8 cellular contexts compared by ENCODE assay signal in genomic region chr16:30698816-30699614, GRCh38. TPM values are rescaled to one million over a fixed set of nuclear protein-coding genes. Genes with fewer than 3 reads are reported as not detected.
DNase-seq lines count a peak whose midpoint lies in the region; ATAC-seq and TF ChIP-seq lines count a peak whose summit lies in the region.

SRCAP (plus strand) TSS chr16:30699171; CDS start chr16:30700825, 1,654 bp downstream.

- no peaks in the 10 kb centered on the region for H3K9me3 Mint-ChIP-seq in activated CD4-positive, alpha-beta T cell treated with anti-CD3 and anti-CD28 coated beads for 36 hours (ENCODE audit: low read depth)
- H3K9me3 Mint-ChIP-seq in chondrocyte (ENCODE audit: low read depth): no peaks in the 10 kb centered on the region

- peak; percentile 75 for TF ChIP-seq POLR2A in GM18951 (IDR thresholded peaks at IDR 0.05; ENCODE audit: extremely low read depth, insufficient read depth, insufficient read length)

- peaks cover 29% of the 10 kb centered on the region for H3K4me1 Mint-ChIP-seq in activated CD4-positive, alpha-beta T cell treated with anti-CD3 and anti-CD28 coated beads for 36 hours
- H3K4me1 Mint-ChIP-seq in chondrocyte (ENCODE audit: low read depth): peaks cover 23% of the 10 kb centered on the region

- H3K4me3 ChIP-seq in AG09309 (ENCODE audit: control insufficient read depth, low read depth, low read length) (peak within 1 kb of the TSS; percentile 82), kidney epithelial cell (ENCODE audit: low read depth, low read length) (peak within 1 kb of the TSS; percentile 99)

- peaks cover 3% of the 10 kb centered on the region for H3K36me3 ChIP-seq in kidney epithelial cell (ENCODE audit: control insufficient read depth, insufficient read depth, low read length)

- DNase-seq in AG09309 (ENCODE audit: low read depth): no peak
- peak; percentile 82 for DNase-seq in NCI-H345 treated with DMSO at 0.1 percent for 48 hours (lab: John Stamatoyannopoulos, UW; ENCODE audit: unreplicated experiment)
- peak; percentile 93 for DNase-seq in activated CD4-positive, alpha-beta T cell treated with anti-CD3 and anti-CD28 coated beads for 36 hours
- no peak for DNase-seq in chondrocyte (ENCODE audit: low spot score)
- no peak for DNase-seq in kidney epithelial cell (ENCODE audit: low read depth)
- peak; percentile 65 to 82 for DNase-seq in stimulated activated CD4-positive, alpha-beta T cell treated with anti-CD3 and anti-CD28 coated beads, Interleukin-15, amount 100 ng/mL, for 1 hour (ENCODE audit: low read depth in 1 of 2, low spot score in 1 of 2)

- peak within 1 kb of the TSS; percentile 96 for H3K4me3 Mint-ChIP-seq in activated CD4-positive, alpha-beta T cell treated with anti-CD3 and anti-CD28 coated beads for 36 hours
- H3K4me3 Mint-ChIP-seq in chondrocyte (ENCODE audit: unreplicated experiment): peak within 1 kb of the TSS; percentile 88

- H3K27me3 ChIP-seq in kidney epithelial cell (ENCODE audit: control insufficient read depth, insufficient read depth, low read length): no peaks in the 10 kb centered on the region

- intact Hi-C loops in activated CD4-positive, alpha-beta T cell treated with anti-CD3 and anti-CD28 coated beads for 36 hours (cut with DNase I, micrococcal nuclease): loop anchor here (1.0 to 5.0 kb wide), 29 partner anchors 16 to 760 kb away; partner anchors contain the start of genes FBRS (in 2 of the 2), ZNF764 (in 2 of the 2), ALDOA (in 1 of the 2) and ARMC5 (in 1 of the 2)

- no peaks in the 10 kb centered on the region for H3K27me3 Mint-ChIP-seq in activated CD4-positive, alpha-beta T cell treated with anti-CD3 and anti-CD28 coated beads for 36 hours
- no peaks in the 10 kb centered on the region for H3K27me3 Mint-ChIP-seq in chondrocyte (ENCODE audit: low read depth)

- peak; percentile 23 for ATAC-seq in HG03196 (IDR thresholded peaks at IDR 0.05; ENCODE audit: unreplicated experiment)
- ATAC-seq in activated CD4-positive, alpha-beta T cell treated with anti-CD3 and anti-CD28 coated beads for 36 hours: peak; percentile 44

- in situ Hi-C loops in GM18951 (cut with MboI; ENCODE audit: low sequenced_read_pairs, unreplicated experiment): no loop called here

- POLR2A ChIA-PET in activated CD4-positive, alpha-beta T cell treated with anti-CD3 and anti-CD28 coated beads for 36 hours (lab: Charles Lee): interaction anchor here (0.6 to 1.2 kb wide), 5 partner anchors 25 to 225 kb away, joined by 3 to 6 read pairs (median 3); partner anchors contain the start of gene FBRS

- H3K27ac Mint-ChIP-seq in activated CD4-positive, alpha-beta T cell treated with anti-CD3 and anti-CD28 coated beads for 36 hours: peak within 1 kb of the TSS; percentile 99
- peak within 1 kb of the TSS; percentile 100 for H3K27ac Mint-ChIP-seq in chondrocyte (ENCODE audit: unreplicated experiment)

- CTCF ChIA-PET in activated CD4-positive, alpha-beta T cell treated with anti-CD3 and anti-CD28 coated beads for 36 hours (lab: Charles Lee): interaction anchor here (0.5 to 1.0 kb wide), 2 partner anchors 40 to 251 kb away, joined by 3 read pairs; partner anchors contain the start of gene FBRS

- peaks cover 32% of the 10 kb centered on the region for H3K36me3 Mint-ChIP-seq in activated CD4-positive, alpha-beta T cell treated with anti-CD3 and anti-CD28 coated beads for 36 hours (ENCODE audit: low read depth)
- H3K36me3 Mint-ChIP-seq in chondrocyte (ENCODE audit: low read depth): peaks cover 9% of the 10 kb centered on the region

- TF ChIP-seq CTCF in AG09309 (IDR thresholded peaks at IDR 0.05; ENCODE audit: control insufficient read depth, insufficient read depth, low read depth, low read length, missing control alignments): no peak
- TF ChIP-seq CTCF in chondrocyte (IDR thresholded peaks at IDR 0.05): no peak
- no peak for TF ChIP-seq CTCF in kidney epithelial cell (IDR thresholded peaks at IDR 0.05; ENCODE audit: insufficient read depth, low read length, poor library complexity, severe bottlenecking)

RNA-seq across cellular contexts. Expression of gene SRCAP, which starts in this region (rescaled TPM):
- total RNA-seq in activated CD4-positive, alpha-beta T cell treated with anti-CD3 and anti-CD28 coated beads for 36 hours: 10 to 100 TPM; 58.7 to 69.5 TPM
- total RNA-seq in chondrocyte (49.2 to 63.9 TPM (median 52.5 TPM) in 3 replicates), kidney epithelial cell (15.5 and 18.1 TPM in 2 replicates)

Comparison
In these comparisons a context has a peak if more than half of its experiments do, and no peak if none do; other contexts are left out.
1. DNase-seq: peak in NCI-H345 treated with DMSO at 0.1 percent for 48 hours (single experiment), activated CD4-positive, alpha-beta T cell treated with anti-CD3 and anti-CD28 coated beads for 36 hours (single experiment) and stimulated activated CD4-positive, alpha-beta T cell treated with anti-CD3 and anti-CD28 coated beads, Interleukin-15, amount 100 ng/mL, for 1 hour (2 of 2); none in AG09309 (single experiment), chondrocyte (single experiment) and kidney epithelial cell (single experiment).